16 cellular contexts compared by ENCODE assay signal in genomic region chr3:44120721-44121582, GRCh38.
DNase-seq lines count a peak whose midpoint lies in the region; ATAC-seq, FAIRE-seq and TF ChIP-seq lines count a peak whose summit lies in the region.
"Had no signal": no experiment of that assay in that cellular context is flagged by ENCODE, and none has a peak within 500 bp of the region (broad histone marks: within the 10 kb centered on the region; RNA-seq: fewer than 3 reads in every experiment).

No MANE protein-coding gene starts in this region.

- H3K9me3 ChIP-seq in kidney (ENCODE audit: control insufficient read depth in 1 of 2, low read length in 2 of 2) = no peaks in the 10 kb centered on the region

- no peak for TF ChIP-seq CTCF in kidney (IDR thresholded peaks at IDR 0.05; ENCODE audit: borderline replicate concordance, extremely low read depth, insufficient read depth)

- intact Hi-C loops in kidney (cut with DNase I) = no loop called here

- H3K4me1 ChIP-seq in kidney (ENCODE audit: control insufficient read depth in 1 of 2, insufficient read depth in 1 of 2, low read depth in 1 of 2, low read length in 2 of 2) = no peaks in the 10 kb centered on the region
- H3K4me1 ChIP-seq: foreskin keratinocyte had no signal

- H3K9ac ChIP-seq in kidney (ENCODE audit: low read length in 2 of 2) = no peak overlapping the region

- FAIRE-seq in kidney (lab: Jason Lieb, UNC) = no peak
- FAIRE-seq: urothelium cell line had no signal

- H3K36me3 ChIP-seq in kidney (ENCODE audit: control insufficient read depth in 1 of 2, insufficient read depth in 2 of 2, low read length in 2 of 2) = no peaks in the 10 kb centered on the region

- no peak overlapping the region for H3K4me3 ChIP-seq in kidney (ENCODE audit: low read length in 2 of 2)

- H3K27ac ChIP-seq in kidney (ENCODE audit: low read depth in 2 of 2, low read length in 2 of 2) = no peak overlapping the region
- H3K27ac ChIP-seq: foreskin keratinocyte had no signal

- ATAC-seq in GM19463 (IDR thresholded peaks at IDR 0.05; ENCODE audit: unreplicated experiment) = no peak
- ATAC-seq in HG02678 (IDR thresholded peaks at IDR 0.05; ENCODE audit: unreplicated experiment) = no peak
- ATAC-seq: foreskin keratinocyte had no signal

- DNase-seq in COLO829 (ENCODE audit: low spot score) (peak; percentile 51), RPMI7951 (ENCODE audit: low read depth) (peak; percentile 26), fibroblast of peridontal ligament (ENCODE audit: extremely low read depth) (peak; percentile 33), midbrain (lab: John Stamatoyannopoulos, UW) (peak; percentile 29), GM19240 (ENCODE audit: insufficient read length, low spot score) (no peak), kidney (no peak)
- DNase-seq: ACHN; activated effector memory CD4-positive, alpha-beta T cell treated with Interleukin-2 at 50 U/mL for 16 hours; CD4-positive, CD25-positive, alpha-beta regulatory T cell; foreskin keratinocyte; Kasumi-1; NCI-H1417; nephron progenitor cell had no signal

Comparison
In these comparisons a context has a peak if more than half of its experiments do, and no peak if none do; other contexts are left out.
1. DNase-seq: peak in COLO829 (single experiment), RPMI7951 (single experiment), fibroblast of peridontal ligament (single experiment) and midbrain (single experiment); none in GM19240 (single experiment) and kidney (single experiment).